Comparison of ENCODE assay signal across 13 cellular contexts in the genomic region with DNA sequence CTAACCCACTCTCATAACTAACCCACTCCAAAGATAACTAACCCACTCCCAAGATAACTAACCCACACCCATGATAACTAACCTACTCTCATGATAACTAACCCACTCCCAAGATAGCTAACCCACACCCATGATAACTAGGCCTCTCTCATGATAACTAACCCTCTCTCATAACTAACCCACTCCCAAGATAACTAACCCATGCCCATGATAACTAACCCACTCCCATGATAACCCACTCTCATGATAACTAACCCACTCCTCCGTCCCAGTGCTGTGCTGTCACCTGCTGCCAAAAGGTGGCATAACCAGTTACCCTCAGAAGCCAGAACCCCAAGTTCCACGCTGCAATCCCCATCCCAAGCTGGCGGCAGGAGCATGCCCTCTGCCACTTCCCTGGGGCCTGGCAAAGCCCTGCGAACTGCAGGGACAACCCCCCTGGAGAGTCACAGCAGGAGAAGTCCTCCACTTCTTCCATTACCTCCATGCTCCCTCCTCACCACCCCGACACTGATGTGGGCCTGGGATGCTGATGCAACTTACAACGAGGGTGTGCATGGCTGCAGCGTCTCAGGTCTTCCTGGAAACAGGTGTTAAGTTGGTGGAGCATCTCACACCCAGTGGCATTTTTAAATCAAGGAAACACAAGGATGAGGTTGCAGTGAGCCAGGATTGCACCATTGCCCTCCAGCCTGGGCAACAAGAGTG. TPM values are rescaled to one million over a fixed set of nuclear protein-coding genes. Genes with fewer than 3 reads are reported as not detected.
DNase-seq lines count a peak whose midpoint lies in the region; ATAC-seq, FAIRE-seq and TF ChIP-seq lines count a peak whose summit lies in the region.
"Had no signal": no experiment of that assay in that cellular context is flagged by ENCODE, and none has a peak within 500 bp of the region (broad histone marks: within the 10 kb centered on the region; RNA-seq: fewer than 3 reads in every experiment).

No MANE protein-coding gene starts in this region.

- H3K36me3 Mint-ChIP-seq in natural killer cell = no peaks in the 10 kb centered on the region
- peaks cover 10% of the 10 kb centered on the region for H3K36me3 Mint-ChIP-seq in natural killer cell treated with Interleukin-12 subunit alpha and Interleukin-12 subunit beta and Interleukin-15 and Interleukin-18, amount 100 ng/mL, for 72 hours
- peaks cover 2% of the 10 kb centered on the region for H3K36me3 Mint-ChIP-seq in T-helper 17 cell (ENCODE audit: low read depth)

- H3K36me3 ChIP-seq in kidney (ENCODE audit: control insufficient read depth in 1 of 2, insufficient read depth in 2 of 2, low read length in 2 of 2) = no peaks in the 10 kb centered on the region

- no peak overlapping the region for H3K4me3 ChIP-seq in kidney (ENCODE audit: low read length in 2 of 2)

- H3K9me3 ChIP-seq in T-helper 17 cell (ENCODE audit: control insufficient read depth, low read length, poor library complexity, severe bottlenecking) = peaks cover 3% of the 10 kb centered on the region
- H3K9me3 ChIP-seq in kidney (ENCODE audit: control insufficient read depth in 1 of 2, low read length in 2 of 2) = peaks cover 0 to 4% of the 10 kb centered on the region in 2 donors

- H3K4me1 Mint-ChIP-seq in natural killer cell (peaks cover 0 to 3% of the 10 kb centered on the region in 2 donors), T-helper 17 cell (peaks cover 10% of the 10 kb centered on the region)
- H3K4me1 Mint-ChIP-seq in natural killer cell treated with Interleukin-12 subunit alpha and Interleukin-12 subunit beta and Interleukin-15 and Interleukin-18, amount 100 ng/mL, for 72 hours (ENCODE audit: low read depth in 2 of 2) = peaks cover 6 to 7% of the 10 kb centered on the region in 2 donors

- DNase-seq in natural killer cell = no peak
- DNase-seq in natural killer cell treated with Interleukin-12 subunit alpha and Interleukin-12 subunit beta and Interleukin-15 and Interleukin-18, amount 100 ng/mL, for 72 hours (ENCODE audit: low spot score) = no peak
- no peak for DNase-seq in T-helper 17 cell
- DNase-seq in kidney = peak; percentile 55
- no peak for DNase-seq in kidney tubule cell (ENCODE audit: low spot score)
- DNase-seq in dedifferentiated amniotic fluid mesenchymal stem cell (ENCODE audit: extremely low spot score) = no peak
- DNase-seq: CD8-positive, alpha-beta memory T cell; midbrain; NCI-H446; stimulated activated CD4-positive, alpha-beta T cell treated with anti-CD3 and anti-CD28 coated beads, Interleukin-4, amount 100 ng/mL, for 24 hours had no signal

- TF ChIP-seq CTCF in natural killer cell (IDR thresholded peaks at IDR 0.05) = no peak
- TF ChIP-seq CTCF in kidney (IDR thresholded peaks at IDR 0.05; ENCODE audit: borderline replicate concordance, extremely low read depth, insufficient read depth) = no peak

- peaks cover 0 to 7% of the 10 kb centered on the region in 2 donors for H3K9me3 Mint-ChIP-seq in natural killer cell
- H3K9me3 Mint-ChIP-seq in natural killer cell treated with Interleukin-12 subunit alpha and Interleukin-12 subunit beta and Interleukin-15 and Interleukin-18, amount 100 ng/mL, for 72 hours = peaks cover 3% of the 10 kb centered on the region

- no peak for FAIRE-seq in kidney (lab: Jason Lieb, UNC)

- H3K4me3 Mint-ChIP-seq in natural killer cell (peak overlapping the region; percentile 13), T-helper 17 cell (no peak overlapping the region)
- H3K4me3 Mint-ChIP-seq in natural killer cell treated with Interleukin-12 subunit alpha and Interleukin-12 subunit beta and Interleukin-15 and Interleukin-18, amount 100 ng/mL, for 72 hours = no peak overlapping the region
- H3K4me3 Mint-ChIP-seq: activated T-helper 1 cell treated with anti-CD3 and anti-CD28 coated beads, Interleukin-12 subunit alpha, Interleukin-12 subunit beta, Interleukin-2, Interleukin-4 antibody, amounts not matched to agents 30 ng/mL and 10 ng/mL and 1 ng/mL, durations not matched to agents 14 hours and 24 hours and 36 hours had no signal

- H3K27ac ChIP-seq in kidney (ENCODE audit: low read depth in 2 of 2, low read length in 2 of 2) = no peak overlapping the region

- no peak for ATAC-seq in natural killer cell
- no peak for ATAC-seq in natural killer cell treated with Interleukin-12 subunit alpha and Interleukin-12 subunit beta and Interleukin-15 and Interleukin-18, amount 100 ng/mL, for 72 hours
- no peak for ATAC-seq in T-helper 17 cell
- no peak for ATAC-seq in GM21786 (IDR thresholded peaks at IDR 0.05; ENCODE audit: unreplicated experiment)
- no peak for ATAC-seq in HG02642 (IDR thresholded peaks at IDR 0.05; ENCODE audit: poor library complexity, unreplicated experiment)

- H3K27me3 Mint-ChIP-seq in natural killer cell (ENCODE audit: low read depth in 2 of 2) (no peaks in the 10 kb centered on the region), T-helper 17 cell (no peaks in the 10 kb centered on the region)
- no peaks in the 10 kb centered on the region for H3K27me3 Mint-ChIP-seq in natural killer cell treated with Interleukin-12 subunit alpha and Interleukin-12 subunit beta and Interleukin-15 and Interleukin-18, amount 100 ng/mL, for 72 hours
- H3K27me3 Mint-ChIP-seq: CD8-positive, alpha-beta memory T cell had no signal

- no peak overlapping the region for H3K9ac ChIP-seq in kidney (ENCODE audit: low read length in 2 of 2)

- intact Hi-C loops in natural killer cell (cut with micrococcal nuclease) = no loop called here
- intact Hi-C loops in kidney (cut with DNase I) = no loop called here

- H3K4me1 ChIP-seq in kidney (ENCODE audit: control insufficient read depth in 1 of 2, insufficient read depth in 1 of 2, low read depth in 1 of 2, low read length in 2 of 2) = peaks cover 4 to 6% of the 10 kb centered on the region in 2 donors

- H3K27ac Mint-ChIP-seq in natural killer cell (peak overlapping the region in 1 of 2 donors; percentile 37), T-helper 17 cell (peak overlapping the region; percentile 61)
- H3K27ac Mint-ChIP-seq in natural killer cell treated with Interleukin-12 subunit alpha and Interleukin-12 subunit beta and Interleukin-15 and Interleukin-18, amount 100 ng/mL, for 72 hours = peak overlapping the region in 1 of 2 donors; percentile 17

RNA-seq across cellular contexts. Expression of gene CELSR1, which starts 30.8 kb away (rescaled TPM):
- total RNA-seq in natural killer cell = 1 to 10 TPM in 2 of 3 donors, under 1 TPM in 1; 0.89 to 3.9 (median 1.9) TPM
- under 1 TPM; 0.14 to 0.45 TPM for total RNA-seq in natural killer cell treated with Interleukin-12 subunit alpha and Interleukin-12 subunit beta and Interleukin-15 and Interleukin-18, amount 100 ng/mL, for 72 hours
- total RNA-seq in T-helper 17 cell = 1 to 10 TPM; 3.0 to 6.0 TPM
- 49.9 TPM for total RNA-seq in kidney
- polyA plus RNA-seq in kidney (ENCODE audit: insufficient read depth, low read depth, low replicate concordance) = 15.7 TPM

RNA-seq across cellular contexts. Expression of gene GRAMD4, which starts 51.9 kb away (rescaled TPM):
- 10 to 100 TPM; 30.0 to 78.5 (median 41.6) TPM for total RNA-seq in natural killer cell
- 10 to 100 TPM in 1 of 2 donors, 1 to 10 TPM in 1; 6.8 to 21.4 TPM for total RNA-seq in natural killer cell treated with Interleukin-12 subunit alpha and Interleukin-12 subunit beta and Interleukin-15 and Interleukin-18, amount 100 ng/mL, for 72 hours
- 10 to 100 TPM; 14.2 to 14.5 TPM for total RNA-seq in T-helper 17 cell
- 58.2 TPM for total RNA-seq in kidney
- polyA plus RNA-seq in kidney (ENCODE audit: insufficient read depth, low read depth, low replicate concordance) = 12.1 TPM
